ENCODE assay signal across 20 cellular contexts in the genomic region with DNA sequence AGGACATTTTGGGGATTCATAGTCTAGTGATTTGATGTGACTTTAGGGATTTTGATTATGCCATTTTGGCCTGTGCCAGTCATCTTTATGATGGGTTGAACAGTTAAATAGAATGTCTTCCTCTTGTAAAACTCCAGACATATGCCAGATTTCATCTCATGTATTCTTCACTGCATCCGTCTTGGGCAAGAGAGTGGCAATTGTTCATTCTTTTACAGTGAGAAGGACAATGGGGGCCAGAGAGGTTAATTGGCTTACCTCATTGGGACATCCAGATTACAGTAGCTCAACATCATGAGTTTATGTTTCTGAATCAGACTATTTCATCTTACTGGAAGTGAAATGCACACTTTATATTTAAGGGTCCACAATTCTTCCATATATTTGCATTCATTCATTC.
"Had no signal": no experiment of that assay in that cellular context is flagged by ENCODE, and none has a peak within 500 bp of the region (broad histone marks: within the 10 kb centered on the region; RNA-seq: fewer than 3 reads in every experiment).

No MANE protein-coding gene starts in this region.

- H3K27ac ChIP-seq: esophagus squamous epithelium, gastrocnemius medialis, heart right ventricle, left ventricle myocardium inferior, lower lobe of right lung, neural progenitor cell, pancreas, suprapubic skin, thyroid gland had no signal

- H3K9me3 ChIP-seq: esophagus squamous epithelium, gastrocnemius medialis, heart right ventricle, left ventricle myocardium inferior, lower lobe of right lung, pancreas, suprapubic skin, thyroid gland had no signal

- H3K4me1 ChIP-seq: thyroid gland had no signal

- DNase-seq: effector memory CD8-positive, alpha-beta T cell; esophagus squamous epithelium; gastrocnemius medialis; heart right ventricle; left cardiac atrium; left ventricle myocardium inferior; lower lobe of right lung; mesenchymal stem cell; midbrain; nucleus accumbens; pancreas; right cardiac atrium; stimulated activated CD4-positive, alpha-beta T cell treated with anti-CD3 and anti-CD28 coated beads, Interleukin-4, amount 100 ng/mL, for 1 hour; stimulated activated CD8-positive, alpha-beta memory T cell treated with anti-CD3 and anti-CD28 coated beads, Interleukin-4, amount 100 ng/mL, for 48 hours; stimulated activated naive CD8-positive, alpha-beta T cell treated with anti-CD3 and anti-CD28 coated beads, Interleukin-15, Interleukin-2, amounts not matched to agents 100 U/mL and 50 U/mL, for 24 hours; thyroid gland had no signal

- H3K27me3 ChIP-seq: esophagus squamous epithelium, gastrocnemius medialis, heart right ventricle, neural progenitor cell, pancreas, suprapubic skin, thyroid gland had no signal

- ATAC-seq: effector memory CD8-positive, alpha-beta T cell; gastrocnemius medialis; heart right ventricle; left cardiac atrium; lower lobe of right lung; natural killer cell treated with Interleukin-12 subunit alpha and Interleukin-12 subunit beta and Interleukin-15 and Interleukin-18, amount 100 ng/mL, for 72 hours; pancreas; right cardiac atrium; stimulated activated effector memory CD8-positive, alpha-beta T cell treated with anti-CD3 and anti-CD28 coated beads, Interleukin-12 subunit alpha, Interleukin-12 subunit beta, amount 100 ng/mL, for 72 hours; stimulated activated naive CD8-positive, alpha-beta T cell treated with anti-CD3 and anti-CD28 coated beads, Interleukin-15, Interleukin-2, amounts not matched to agents 100 U/mL and 50 U/mL, for 24 hours had no signal

- H2AFZ ChIP-seq: neural progenitor cell had no signal

- H3K36me3 ChIP-seq: esophagus squamous epithelium, gastrocnemius medialis, heart right ventricle, left ventricle myocardium inferior, lower lobe of right lung, neural progenitor cell, pancreas, suprapubic skin, thyroid gland had no signal

- H3K4me3 ChIP-seq: esophagus squamous epithelium, gastrocnemius medialis, heart right ventricle, left ventricle myocardium inferior, lower lobe of right lung, neural progenitor cell, pancreas, suprapubic skin, thyroid gland had no signal
